Comparison of ENCODE assay signal across 32 cellular contexts in the genomic region with DNA sequence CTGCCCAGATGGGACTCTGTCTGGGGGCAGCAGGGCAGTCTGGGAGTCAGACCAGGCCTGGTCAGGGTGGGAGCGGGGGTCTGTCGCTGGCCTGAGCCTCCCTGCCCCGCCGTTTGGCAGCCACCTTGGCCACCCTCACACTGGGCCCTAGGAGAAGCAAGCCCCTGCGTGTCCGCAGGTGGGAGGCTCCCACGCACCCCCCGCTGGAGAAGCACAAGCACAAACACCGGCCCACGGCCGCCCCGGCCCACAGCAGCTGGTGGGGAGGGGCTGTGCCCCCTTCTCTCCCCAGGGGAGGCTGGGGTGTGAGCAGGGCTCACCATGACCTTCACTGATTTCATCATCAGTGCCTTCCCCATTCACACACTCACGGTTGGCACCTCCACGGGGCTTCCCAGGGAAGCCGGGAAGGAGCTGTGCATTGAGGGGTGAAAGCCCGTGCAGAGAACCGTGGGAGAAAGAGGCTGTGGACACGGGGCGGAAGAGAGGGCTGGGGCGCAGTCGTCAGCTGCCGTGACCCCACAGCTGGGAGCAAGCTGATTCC. TPM values are rescaled to one million over a fixed set of nuclear protein-coding genes. Genes with fewer than 3 reads are reported as not detected.
"Had no signal": no experiment of that assay in that cellular context is flagged by ENCODE, and none has a peak within 500 bp of the region (broad histone marks: within the 10 kb centered on the region; RNA-seq: fewer than 3 reads in every experiment).

No MANE protein-coding gene starts in this region.

- H3K9me3 ChIP-seq: adrenal gland, ascending aorta, gastrocnemius medialis, pancreas, prostate gland, testis, transverse colon had no signal

- H3K27ac ChIP-seq: adrenal gland, ascending aorta, coronary artery, gastrocnemius medialis, pancreas, prostate gland, testis, transverse colon, VCaP had no signal

- H3K27me3 Mint-ChIP-seq: activated naive CD8-positive, alpha-beta T cell; brain had no signal

- H3K4me2 ChIP-seq: smooth muscle cell had no signal

- FAIRE-seq: keratinocyte, pancreas, TTC549 had no signal

- H3K4me3 Mint-ChIP-seq: activated naive CD8-positive, alpha-beta T cell; activated T-cell treated with anti-CD3 and anti-CD28 coated beads, Interleukin-2, amount 50 U/mL, for 72 hours; effector memory CD8-positive, alpha-beta T cell; naive B cell; nephron progenitor cell; T-helper 2 cell treated with Interferon-gamma antibody and Interleukin-4, amounts not matched to agents 5 μg/mL and 100 μg/mL, for 36 hours had no signal

- H3K27me3 ChIP-seq: ascending aorta, pancreas, testis had no signal

- H3K4me3 ChIP-seq: adrenal gland, ascending aorta, coronary artery, gastrocnemius medialis, pancreas, prostate gland, smooth muscle cell, testis, transverse colon had no signal

- H3K36me3 ChIP-seq: adrenal gland, ascending aorta, gastrocnemius medialis, pancreas, prostate gland, transverse colon had no signal

- H3K27ac Mint-ChIP-seq: activated naive CD8-positive, alpha-beta T cell; activated T-cell treated with anti-CD3 and anti-CD28 coated beads, Interleukin-2, amount 50 U/mL, for 72 hours; effector memory CD8-positive, alpha-beta T cell; mesothelial cell of epicardium; naive B cell; nephron progenitor cell; T-helper 2 cell treated with Interferon-gamma antibody and Interleukin-4, amounts not matched to agents 5 μg/mL and 100 μg/mL, for 36 hours had no signal

- ATAC-seq: activated T-cell treated with anti-CD3 and anti-CD28 coated beads, Interleukin-2, amount 50 U/mL, for 72 hours; effector memory CD8-positive, alpha-beta T cell; gastrocnemius medialis; left colon; pancreas had no signal

- H3K36me3 Mint-ChIP-seq: activated naive CD8-positive, alpha-beta T cell; brain; mesothelial cell of epicardium; naive B cell had no signal

- DNase-seq: activated CD4-positive, alpha-beta T cell treated with anti-CD3 and anti-CD28 coated beads for 4 hours; activated CD4-positive, alpha-beta T cell treated with anti-CD3 and anti-CD28 coated beads, Interleukin-2, amount 50 U/mL, for 4 hours; activated effector memory CD4-positive, alpha-beta T cell treated with Interleukin-2 at 50 U/mL for 16 hours; activated naive CD4-positive, alpha-beta T cell treated with Interleukin-2 at 50 U/mL for 16 hours; activated T-cell treated with anti-CD3 and anti-CD28 coated beads for 4 hours; activated T-cell treated with anti-CD3 and anti-CD28 coated beads, Interleukin-2, amount 50 U/mL, for 72 hours; adrenal gland; effector memory CD8-positive, alpha-beta T cell; erythroblast; gastrocnemius medialis; hippocampal formation; left colon; naive B cell; nephron progenitor cell; stimulated activated CD4-positive, alpha-beta T cell treated with anti-CD3 and anti-CD28 coated beads, Interleukin-15, amount 100 ng/mL, for 24 hours; stimulated activated naive CD4-positive, alpha-beta T cell treated with Interleukin-2 at 50 U/mL for 16 hours; testis; transverse colon had no signal

- H3K9me3 Mint-ChIP-seq: activated T-cell treated with anti-CD3 and anti-CD28 coated beads, Interleukin-2, amount 50 U/mL, for 72 hours; brain; effector memory CD8-positive, alpha-beta T cell; mesothelial cell of epicardium; naive B cell; nephron progenitor cell; T-helper 2 cell treated with Interferon-gamma antibody and Interleukin-4, amounts not matched to agents 5 μg/mL and 100 μg/mL, for 36 hours had no signal

RNA-seq across cellular contexts. Expression of a gene that starts 45.9 kb away (rescaled TPM):
- total RNA-seq: activated T-cell treated with anti-CD3 and anti-CD28 coated beads, Interleukin-2, amount 50 U/mL, for 72 hours; ascending aorta; smooth muscle cell had no signal
- polyA plus RNA-seq: keratinocyte had no signal

RNA-seq across cellular contexts. Expression of a gene that starts 46.3 kb away (rescaled TPM):
- total RNA-seq: adrenal gland, ascending aorta, cardiac septum, cerebellum, gastrocnemius medialis had no signal
